Comparison of ENCODE assay signal across 7 cellular contexts in genomic region chr7:135662123-135662372, GRCh38. TPM values are rescaled to one million over a fixed set of nuclear protein-coding genes. Genes with fewer than 3 reads are reported as not detected.
DNase-seq lines count a peak whose midpoint lies in the region; ATAC-seq and TF ChIP-seq lines count a peak whose summit lies in the region.

No MANE protein-coding gene starts in this region.

- H3K4me3 ChIP-seq in iPS-20b (ENCODE audit: low read length): peak overlapping the region; percentile 83

- DNase-seq in HFFc6 (no peak), substantia nigra (lab: John Stamatoyannopoulos, UW) (no peak), epidermal melanocyte (ENCODE audit: insufficient read length, low spot score) (no peak), HCEC 1CT (no peak)
- no peak for DNase-seq in activated CD8-positive, alpha-beta T cell treated with anti-CD3 and anti-CD28 coated beads, Interleukin-2, amount 10 ng/mL, durations not matched to agents 7 days and 5 days

- no peaks in the 10 kb centered on the region for H3K9me3 ChIP-seq in iPS-20b (ENCODE audit: insufficient read depth, low read depth, low read length)

- peaks cover 29% of the 10 kb centered on the region for H3K36me3 Mint-ChIP-seq in HFFc6 (ENCODE audit: low read depth)
- H3K36me3 Mint-ChIP-seq in activated CD8-positive, alpha-beta T cell treated with anti-CD3 and anti-CD28 coated beads, Interleukin-2, amount 10 ng/mL, durations not matched to agents 7 days and 5 days (ENCODE audit: low read depth): peaks cover 8% of the 10 kb centered on the region

- no peak for ATAC-seq in activated CD8-positive, alpha-beta T cell treated with anti-CD3 and anti-CD28 coated beads, Interleukin-2, amount 10 ng/mL, durations not matched to agents 7 days and 5 days
- no peak for ATAC-seq in GM19455 (IDR thresholded peaks at IDR 0.05; ENCODE audit: unreplicated experiment)

- peaks cover 3% of the 10 kb centered on the region for H3K27me3 Mint-ChIP-seq in HFFc6 (ENCODE audit: insufficient read depth)
- H3K27me3 Mint-ChIP-seq in activated CD8-positive, alpha-beta T cell treated with anti-CD3 and anti-CD28 coated beads, Interleukin-2, amount 10 ng/mL, durations not matched to agents 7 days and 5 days (ENCODE audit: low read depth): no peaks in the 10 kb centered on the region

- H3K27ac ChIP-seq in iPS-20b (ENCODE audit: low read length) (no peak overlapping the region), substantia nigra (ENCODE audit: low read depth, low read length, poor library complexity, severe bottlenecking) (peak overlapping the region; percentile 89)

- H3K9me3 Mint-ChIP-seq in HFFc6: peaks cover 4% of the 10 kb centered on the region; the same call in 1 of the 2 replicates
- no peaks in the 10 kb centered on the region for H3K9me3 Mint-ChIP-seq in activated CD8-positive, alpha-beta T cell treated with anti-CD3 and anti-CD28 coated beads, Interleukin-2, amount 10 ng/mL, durations not matched to agents 7 days and 5 days (ENCODE audit: insufficient read depth)

- no peaks in the 10 kb centered on the region for H3K27me3 ChIP-seq in iPS-20b (ENCODE audit: insufficient read depth, low read length)

- CTCF ChIA-PET in activated CD8-positive, alpha-beta T cell treated with anti-CD3 and anti-CD28 coated beads, Interleukin-2, amount 10 ng/mL, durations not matched to agents 7 days and 5 days (lab: Charles Lee): interaction anchor here (0.7 to 7.9 kb wide), 9 partner anchors 11 to 388 kb away, joined by 3 to 79 read pairs (median 4); no protein-coding TSS in a partner anchor

- H3K4me3 Mint-ChIP-seq in HFFc6: peak overlapping the region; percentile 98
- peak overlapping the region; percentile 83 for H3K4me3 Mint-ChIP-seq in activated CD8-positive, alpha-beta T cell treated with anti-CD3 and anti-CD28 coated beads, Interleukin-2, amount 10 ng/mL, durations not matched to agents 7 days and 5 days

- POLR2A ChIA-PET in activated CD8-positive, alpha-beta T cell treated with anti-CD3 and anti-CD28 coated beads, Interleukin-2, amount 10 ng/mL, durations not matched to agents 7 days and 5 days (lab: Charles Lee): interaction anchor here (0.7 to 1.7 kb wide), 4 partner anchors 11 to 92 kb away, joined by 3 to 11 read pairs (median 4); no protein-coding TSS in a partner anchor

- peaks cover 3% of the 10 kb centered on the region; the same call in 1 of the 2 replicates for H3K4me1 ChIP-seq in iPS-20b (ENCODE audit: insufficient read depth, low read length)

- H3K36me3 ChIP-seq in iPS-20b (ENCODE audit: insufficient read depth, low read depth, low read length): no peaks in the 10 kb centered on the region

- H3K9ac ChIP-seq in iPS-20b (ENCODE audit: low read depth, low read length): peak overlapping the region; percentile 76; the same call in 1 of the 2 replicates

- H3K4me1 Mint-ChIP-seq in HFFc6 (ENCODE audit: low read depth): peaks cover 38% of the 10 kb centered on the region
- H3K4me1 Mint-ChIP-seq in activated CD8-positive, alpha-beta T cell treated with anti-CD3 and anti-CD28 coated beads, Interleukin-2, amount 10 ng/mL, durations not matched to agents 7 days and 5 days (ENCODE audit: low read depth): peaks cover 21% of the 10 kb centered on the region

- H3K27ac Mint-ChIP-seq in HFFc6: peak overlapping the region; percentile 99
- H3K27ac Mint-ChIP-seq in activated CD8-positive, alpha-beta T cell treated with anti-CD3 and anti-CD28 coated beads, Interleukin-2, amount 10 ng/mL, durations not matched to agents 7 days and 5 days: peak overlapping the region; percentile 81

- no peak for TF ChIP-seq CTCF in HFFc6 (IDR thresholded peaks at IDR 0.05)

RNA-seq across cellular contexts. Expression of gene STMP1, which starts 0.3 kb away (rescaled TPM):
- total RNA-seq in HFFc6 (2021; fragmentation: NEBNext Ultra II Directional; extraction: Animal tissue kit (Norgen Biotek cat#: 25700)): 10 to 100 TPM; 40.0 to 58.1 (median 51.7) TPM
- total RNA-seq in activated CD8-positive, alpha-beta T cell treated with anti-CD3 and anti-CD28 coated beads, Interleukin-2, amount 10 ng/mL, durations not matched to agents 7 days and 5 days: 10 to 100 TPM; 22.2 to 22.9 TPM
